ENCODE assay signal across 8 cellular contexts in genomic region chr7:90595341-90595800, GRCh38. TPM values are rescaled to one million over a fixed set of nuclear protein-coding genes. Genes with fewer than 3 reads are reported as not detected.
DNase-seq lines count a peak whose midpoint lies in the region; ATAC-seq and TF ChIP-seq lines count a peak whose summit lies in the region.

No MANE protein-coding gene starts in this region.

- H3K9me3 ChIP-seq in Karpas-422 (ENCODE audit: low read length), result no peaks in the 10 kb centered on the region
- no peaks in the 10 kb centered on the region for H3K9me3 ChIP-seq in neural cell (ENCODE audit: low read length)

- no peak overlapping the region for H3K27ac Mint-ChIP-seq in T-helper 2 cell treated with Interferon-gamma antibody and Interleukin-4, amounts not matched to agents 5 μg/mL and 100 μg/mL, for 36 hours

- H4K20me1 ChIP-seq in Karpas-422 (ENCODE audit: insufficient read depth, low read depth, low read length) (0 out of 2 replicates have a peak, but pooled peaks cover 4% of the 10 kb centered on the region), neural cell (ENCODE audit: insufficient read depth) (no peaks in the 10 kb centered on the region)

- no peak for ATAC-seq in HG03520 (IDR thresholded peaks at IDR 0.05; ENCODE audit: unreplicated experiment)

- H3K4me3 Mint-ChIP-seq in T-helper 2 cell treated with Interferon-gamma antibody and Interleukin-4, amounts not matched to agents 5 μg/mL and 100 μg/mL, for 36 hours, result peak overlapping the region; percentile 58

- H3K4me3 ChIP-seq in Karpas-422 (ENCODE audit: low read length) (peak overlapping the region; percentile 88), dorsolateral prefrontal cortex (peak overlapping the region; percentile 41 to 88 (median 77)), neural cell (ENCODE audit: low read length) (peak overlapping the region; percentile 90)

- 0 out of 2 replicates have a peak overlapping the region, but pooled peaks have one; percentile 73 for H2AFZ ChIP-seq in Karpas-422 (ENCODE audit: low read length)
- H2AFZ ChIP-seq in neural cell (ENCODE audit: low read depth, low read length), result no peak overlapping the region

- peaks cover 42% of the 10 kb centered on the region for H3K4me1 ChIP-seq in Karpas-422 (ENCODE audit: low read length)

- no peak overlapping the region for H3K27ac ChIP-seq in Karpas-422 (ENCODE audit: low read length)
- peak overlapping the region in 40 of 59 donors; percentile 3 to 81 (median 59) for H3K27ac ChIP-seq in dorsolateral prefrontal cortex
- no peak overlapping the region for H3K27ac ChIP-seq in neural cell (ENCODE audit: low read length)

- TF ChIP-seq CTCF in dorsolateral prefrontal cortex (IDR thresholded peaks at IDR 0.05 in 54 of 56, conservative IDR thresholded peaks at IDR 0.05 in 2 of 56; ENCODE audit: low read depth in 1 of 56, partially characterized antibody in 56 of 56) (no peak), neural cell (IDR thresholded peaks at IDR 0.05; ENCODE audit: poor library complexity, severe bottlenecking) (no peak)

- H3K27me3 Mint-ChIP-seq in T-helper 2 cell treated with Interferon-gamma antibody and Interleukin-4, amounts not matched to agents 5 μg/mL and 100 μg/mL, for 36 hours (ENCODE audit: low read depth), result peaks cover 53% of the 10 kb centered on the region

- H3K9me2 ChIP-seq in Karpas-422 (replicated peaks; ENCODE audit: insufficient read depth, low read length), result no peaks in the 10 kb centered on the region
- no peaks in the 10 kb centered on the region for H3K9me2 ChIP-seq in neural cell (ENCODE audit: insufficient read depth, low read length)

- H3K36me3 Mint-ChIP-seq in T-helper 2 cell treated with Interferon-gamma antibody and Interleukin-4, amounts not matched to agents 5 μg/mL and 100 μg/mL, for 36 hours (ENCODE audit: low read depth), result no peaks in the 10 kb centered on the region

- peak overlapping the region; percentile 84 for H3K4me2 ChIP-seq in Karpas-422 (ENCODE audit: low read depth, low read length, poor library complexity, severe bottlenecking)
- H3K4me2 ChIP-seq in neural cell (ENCODE audit: low read length), result no peak overlapping the region

- no peak for TF ChIP-seq RAD21 in neural cell (conservative IDR thresholded peaks at IDR 0.05)

- intact Hi-C loops in dorsolateral prefrontal cortex (cut with DNase I), result no loop called here

- no peaks in the 10 kb centered on the region for H3F3A ChIP-seq in neural cell (ENCODE audit: insufficient read depth, low read length, poor library complexity, severe bottlenecking)

- TF ChIP-seq EP300 in neural cell (conservative IDR thresholded peaks at IDR 0.05; ENCODE audit: poor library complexity, severe bottlenecking), result no peak

- H3K9me3 Mint-ChIP-seq in T-helper 2 cell treated with Interferon-gamma antibody and Interleukin-4, amounts not matched to agents 5 μg/mL and 100 μg/mL, for 36 hours, result no peaks in the 10 kb centered on the region

- no peak for DNase-seq in T-helper 2 cell treated with Interferon-gamma antibody and Interleukin-4, amounts not matched to agents 5 μg/mL and 100 μg/mL, for 36 hours (ENCODE audit: low spot score)
- no peak for DNase-seq in T-helper 2 cell
- no peak for DNase-seq in Karpas-422
- no peak for DNase-seq in dorsolateral prefrontal cortex
- no peak for DNase-seq in stimulated activated naive CD4-positive, alpha-beta T cell (lab: John Stamatoyannopoulos, UW)
- DNase-seq in NOMO-1 treated with DMSO at 0.1 percent for 48 hours (lab: John Stamatoyannopoulos, UW; ENCODE audit: unreplicated experiment), result no peak

- H3K9ac ChIP-seq in Karpas-422 (ENCODE audit: low read length), result peak overlapping the region; percentile 85
- H3K9ac ChIP-seq in neural cell (ENCODE audit: low read length), result peak overlapping the region; percentile 62

- H3K79me2 ChIP-seq in Karpas-422 (ENCODE audit: low read length) (peaks cover 38% of the 10 kb centered on the region), neural cell (replicated peaks; ENCODE audit: insufficient read depth, low read length) (peaks cover 22% of the 10 kb centered on the region)

- no peaks in the 10 kb centered on the region for H3K27me3 ChIP-seq in Karpas-422 (ENCODE audit: low read length)
- H3K27me3 ChIP-seq in dorsolateral prefrontal cortex, result no peaks in the 10 kb centered on the region
- H3K27me3 ChIP-seq in neural cell (ENCODE audit: insufficient read depth, low read depth, low read length), result no peaks in the 10 kb centered on the region

- H3K36me3 ChIP-seq in Karpas-422 (ENCODE audit: insufficient read depth, low read length) (no peaks in the 10 kb centered on the region), neural cell (ENCODE audit: insufficient read depth, low read length) (no peaks in the 10 kb centered on the region)

- peaks cover 11% of the 10 kb centered on the region for H3K4me1 Mint-ChIP-seq in T-helper 2 cell treated with Interferon-gamma antibody and Interleukin-4, amounts not matched to agents 5 μg/mL and 100 μg/mL, for 36 hours (ENCODE audit: low read depth)

TF ChIP-seq in neural cell, 6 proteins besides CTCF, POLR2A, EP300 and RAD21:
- TF ChIP-seq, protein P1, sequence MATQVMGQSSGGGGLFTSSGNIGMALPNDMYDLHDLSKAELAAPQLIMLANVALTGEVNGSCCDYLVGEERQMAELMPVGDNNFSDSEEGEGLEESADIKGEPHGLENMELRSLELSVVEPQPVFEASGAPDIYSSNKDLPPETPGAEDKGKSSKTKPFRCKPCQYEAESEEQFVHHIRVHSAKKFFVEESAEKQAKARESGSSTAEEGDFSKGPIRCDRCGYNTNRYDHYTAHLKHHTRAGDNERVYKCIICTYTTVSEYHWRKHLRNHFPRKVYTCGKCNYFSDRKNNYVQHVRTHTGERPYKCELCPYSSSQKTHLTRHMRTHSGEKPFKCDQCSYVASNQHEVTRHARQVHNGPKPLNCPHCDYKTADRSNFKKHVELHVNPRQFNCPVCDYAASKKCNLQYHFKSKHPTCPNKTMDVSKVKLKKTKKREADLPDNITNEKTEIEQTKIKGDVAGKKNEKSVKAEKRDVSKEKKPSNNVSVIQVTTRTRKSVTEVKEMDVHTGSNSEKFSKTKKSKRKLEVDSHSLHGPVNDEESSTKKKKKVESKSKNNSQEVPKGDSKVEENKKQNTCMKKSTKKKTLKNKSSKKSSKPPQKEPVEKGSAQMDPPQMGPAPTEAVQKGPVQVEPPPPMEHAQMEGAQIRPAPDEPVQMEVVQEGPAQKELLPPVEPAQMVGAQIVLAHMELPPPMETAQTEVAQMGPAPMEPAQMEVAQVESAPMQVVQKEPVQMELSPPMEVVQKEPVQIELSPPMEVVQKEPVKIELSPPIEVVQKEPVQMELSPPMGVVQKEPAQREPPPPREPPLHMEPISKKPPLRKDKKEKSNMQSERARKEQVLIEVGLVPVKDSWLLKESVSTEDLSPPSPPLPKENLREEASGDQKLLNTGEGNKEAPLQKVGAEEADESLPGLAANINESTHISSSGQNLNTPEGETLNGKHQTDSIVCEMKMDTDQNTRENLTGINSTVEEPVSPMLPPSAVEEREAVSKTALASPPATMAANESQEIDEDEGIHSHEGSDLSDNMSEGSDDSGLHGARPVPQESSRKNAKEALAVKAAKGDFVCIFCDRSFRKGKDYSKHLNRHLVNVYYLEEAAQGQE (IDR thresholded peaks at IDR 0.05; ENCODE audit: borderline replicate concordance), result no peak
- no peak for TF ChIP-seq MXI1 (conservative IDR thresholded peaks at IDR 0.05; ENCODE audit: poor library complexity, severe bottlenecking)
- no peak for TF ChIP-seq TAF1 (IDR thresholded peaks at IDR 0.05; ENCODE audit: low read depth)
- no peak for TF ChIP-seq POLR2AphosphoS5 (IDR thresholded peaks at IDR 0.05)
- TF ChIP-seq EZH2 (IDR thresholded peaks at IDR 0.05; ENCODE audit: borderline replicate concordance, insufficient read depth, low read length, poor library complexity, severe bottlenecking), result no peak
- no peak for TF ChIP-seq SMC3 (conservative IDR thresholded peaks at IDR 0.05; ENCODE audit: poor library complexity)

RNA-seq across cellular contexts. Expression of gene CDK14, which starts 0.8 kb away (rescaled TPM):
- 100 and 121 TPM in 2 replicates for total RNA-seq in Karpas-422 (2014; rRNA removed; shearing (Covaris generic); ENCODE audit: low replicate concordance)
- 100 to 1,000 TPM in 114 of 120 experiments, 10 to 100 TPM in 6; 58.1 to 259 (median 183) TPM for total RNA-seq in dorsolateral prefrontal cortex
- 25.1 and 29.6 TPM in 2 replicates for polyA plus RNA-seq in neural cell
- 47.5 and 57.5 TPM in 2 replicates for polyA minus RNA-seq in neural cell

Comparison
In these comparisons a context has a peak if more than half of its experiments do, and no peak if none do; other contexts are left out.
1. H3K27ac ChIP-seq: peak in dorsolateral prefrontal cortex (40 of 59); none in Karpas-422 (single experiment) and neural cell (single experiment).
2. Peak in every context shown above with its lines, with median percentiles within 50 percentile points of each other: H3K4me3 ChIP-seq.